1 cellular context compared by ENCODE assay signal in genomic region chr1:55039342-55040082, GRCh38.
A peak's percentile ranks its signal among the peaks of the same experiment; 100 is the strongest.
TF ChIP-seq lines count a peak whose summit lies in the region.

TSS of gene PCSK9 (plus strand) at chr1:55039548. CDS start at chr1:55039838, 290 bp downstream.

TF ChIP-seq in WTC11, 78 proteins besides CTCF, POLR2A, EP300 and RAD21 (continued from another document and continues in another):
- TF ChIP-seq HMGXB4 (CRISPR knock-in tag; IDR thresholded peaks at IDR 0.05) (peak; percentile 95), STAT6 (CRISPR knock-in tag; conservative IDR thresholded peaks at IDR 0.05; ENCODE audit: low read depth) (no peak), RELA (CRISPR knock-in tag; IDR thresholded peaks at IDR 0.05; ENCODE audit: borderline replicate concordance) (no peak; the same call in 1 of the 2 replicates), ATF1 (CRISPR knock-in tag; IDR thresholded peaks at IDR 0.05) (no peak), TCF7 (CRISPR knock-in tag; IDR thresholded peaks at IDR 0.05; ENCODE audit: low read depth) (no peak), ZNF219 (CRISPR knock-in tag; IDR thresholded peaks at IDR 0.05; ENCODE audit: borderline replicate concordance) (peak; percentile 87), ELF4 (CRISPR knock-in tag; IDR thresholded peaks at IDR 0.05; ENCODE audit: low read depth) (no peak), ZMAT4 (CRISPR knock-in tag; IDR thresholded peaks at IDR 0.05) (no peak), CREB1 (CRISPR knock-in tag; IDR thresholded peaks at IDR 0.05) (peak; percentile 59; the same call in 1 of the 2 replicates), NFYB (CRISPR knock-in tag; conservative IDR thresholded peaks at IDR 0.05; ENCODE audit: low read depth) (0 out of 2 replicates have a peak, but pooled peaks have one; percentile 27), NR3C1 (CRISPR knock-in tag; conservative IDR thresholded peaks at IDR 0.05; ENCODE audit: low read depth) (no peak), OVOL2 (CRISPR knock-in tag; IDR thresholded peaks at IDR 0.05; ENCODE audit: borderline replicate concordance) (no peak), EMX1 (CRISPR knock-in tag; IDR thresholded peaks at IDR 0.05) (no peak), ZNF512 (CRISPR knock-in tag; IDR thresholded peaks at IDR 0.05; ENCODE audit: borderline replicate concordance) (no peak), E2F4 (CRISPR knock-in tag; IDR thresholded peaks at IDR 0.05; ENCODE audit: borderline replicate concordance, low read depth) (no peak), CREM (CRISPR knock-in tag; IDR thresholded peaks at IDR 0.05) (no peak), ZNF416 (CRISPR knock-in tag; IDR thresholded peaks at IDR 0.05) (no peak), NR2C2 (CRISPR knock-in tag; IDR thresholded peaks at IDR 0.05) (no peak), MXD4 (CRISPR knock-in tag; IDR thresholded peaks at IDR 0.05; ENCODE audit: borderline replicate concordance) (no peak), MYBL2 (CRISPR knock-in tag; IDR thresholded peaks at IDR 0.05) (peak; percentile 91), ZNF232 (CRISPR knock-in tag; IDR thresholded peaks at IDR 0.05) (0 out of 2 replicates have a peak, but pooled peaks have one; percentile 45), CDX4 (CRISPR knock-in tag; IDR thresholded peaks at IDR 0.05; ENCODE audit: borderline replicate concordance) (no peak), SMAD3 (CRISPR knock-in tag; IDR thresholded peaks at IDR 0.05; ENCODE audit: borderline replicate concordance) (no peak), FOXJ3 (CRISPR knock-in tag; IDR thresholded peaks at IDR 0.05; ENCODE audit: borderline replicate concordance) (no peak), NR1H2 (CRISPR knock-in tag; IDR thresholded peaks at IDR 0.05) (no peak), RORB (CRISPR knock-in tag; IDR thresholded peaks at IDR 0.05) (no peak), NFE2L1 (CRISPR knock-in tag; IDR thresholded peaks at IDR 0.05) (peak; percentile 68), GABPB1 (CRISPR knock-in tag; IDR thresholded peaks at IDR 0.05) (peak; percentile 73), AFF4 (CRISPR knock-in tag; IDR thresholded peaks at IDR 0.05; ENCODE audit: borderline replicate concordance) (no peak), GTF2I (CRISPR knock-in tag; conservative IDR thresholded peaks at IDR 0.05) (no peak), ATF2 (CRISPR knock-in tag; IDR thresholded peaks at IDR 0.05; ENCODE audit: borderline replicate concordance, low read depth) (no peak), PRRX2 (CRISPR knock-in tag; IDR thresholded peaks at IDR 0.05) (no peak), SMAD4 (CRISPR knock-in tag; IDR thresholded peaks at IDR 0.05) (no peak), ZNF317 (CRISPR knock-in tag; IDR thresholded peaks at IDR 0.05; ENCODE audit: borderline replicate concordance, low read depth) (no peak), IRF1 (CRISPR knock-in tag; IDR thresholded peaks at IDR 0.05) (no peak; the same call in 1 of the 2 replicates), USF2 (CRISPR knock-in tag; IDR thresholded peaks at IDR 0.05) (0 out of 2 replicates have a peak, but pooled peaks have one; percentile 2), ZBTB21 (CRISPR knock-in tag; IDR thresholded peaks at IDR 0.05; ENCODE audit: borderline replicate concordance) (no peak), ZNF671 (CRISPR knock-in tag; IDR thresholded peaks at IDR 0.05) (no peak), ZBTB43 (CRISPR knock-in tag; IDR thresholded peaks at IDR 0.05) (peak; percentile 81; the same call in 1 of the 2 replicates), ZNF281 (CRISPR knock-in tag; IDR thresholded peaks at IDR 0.05) (peak; percentile 67; the same call in 1 of the 2 replicates), ZNF423 (CRISPR knock-in tag; IDR thresholded peaks at IDR 0.05) (peak; percentile 35), TP53 (CRISPR knock-in tag; IDR thresholded peaks at IDR 0.05) (peak; percentile 67; the same call in 1 of the 2 replicates)
